10 cellular contexts compared by ENCODE assay signal in the genomic region with DNA sequence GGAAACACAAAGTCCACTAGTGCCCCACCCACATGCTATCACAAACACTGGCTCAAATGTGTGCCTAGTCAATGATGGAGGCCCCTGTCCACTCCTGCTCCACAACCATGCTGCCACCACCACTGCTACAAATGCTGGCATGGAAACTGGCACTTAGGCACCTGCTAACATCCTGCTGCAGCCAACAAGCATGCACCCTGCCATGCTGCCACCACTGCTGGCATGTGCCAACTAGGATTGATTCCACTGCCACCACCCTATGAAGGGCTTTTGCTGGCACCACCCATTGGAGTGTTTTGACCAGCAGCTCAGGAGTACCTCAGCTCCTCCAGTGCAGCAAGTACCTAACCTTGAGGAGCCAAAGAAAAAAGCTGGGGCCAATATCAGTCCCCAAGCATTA.
"Had no signal": no experiment of that assay in that cellular context is flagged by ENCODE, and none has a peak within 500 bp of the region (broad histone marks: within the 10 kb centered on the region; RNA-seq: fewer than 3 reads in every experiment).

No MANE protein-coding gene starts in this region.

- DNase-seq: GM23248, GOT3, H7, HFFc6, IMR-90 had no signal

- FAIRE-seq: HTR-8/SVneo, K562 had no signal

- H3K9me3 ChIP-seq: HAP-1 had no signal

- H3K36me3 ChIP-seq: HAP-1 had no signal

- ATAC-seq: HCT116, K562 had no signal

- H3K27ac ChIP-seq: GM23248, HL-60 had no signal

- H3K9ac ChIP-seq: GM23248 had no signal

- H2AFZ ChIP-seq: GM23248 had no signal

- H3K4me3 ChIP-seq: GM23248, HAP-1, K562 had no signal
